Comparison of ENCODE assay signal across 10 cellular contexts in genomic region chr2:223759569-223760430, GRCh38.
DNase-seq lines count a peak whose midpoint lies in the region; ATAC-seq, FAIRE-seq and TF ChIP-seq lines count a peak whose summit lies in the region.
"Had no signal": no experiment of that assay in that cellular context is flagged by ENCODE, and none has a peak within 500 bp of the region (broad histone marks: within the 10 kb centered on the region; RNA-seq: fewer than 3 reads in every experiment).

No MANE protein-coding gene starts in this region.

- CTCF ChIA-PET in CD8-positive, alpha-beta T cell (lab: Charles Lee), result interaction anchor here (1.4 kb wide), 1 partner anchor 211 kb away, joined by 4 read pairs; no protein-coding TSS in a partner anchor
- CTCF ChIA-PET in K562 (lab: Yijun Ruan, JAX; ENCODE audit: low intra/inter-chr PET ratio), result interaction anchor here (0.5 kb wide), 1 partner anchor 101 kb away, joined by 4 read pairs; no protein-coding TSS in a partner anchor

- peak overlapping the region; percentile 88 for H3K27ac Mint-ChIP-seq in CD8-positive, alpha-beta T cell

- H3K36me3 ChIP-seq in CD8-positive, alpha-beta T cell (ENCODE audit: insufficient read depth, low read length), result no peaks in the 10 kb centered on the region
- H3K36me3 ChIP-seq in K562 (ENCODE audit: control insufficient read depth, insufficient read depth, low read length) (no peaks in the 10 kb centered on the region), mesenchymal stem cell (ENCODE audit: control insufficient read depth in 1 of 2, insufficient read depth in 2 of 2, low read depth in 1 of 2, low read length in 2 of 2) (no peaks in the 10 kb centered on the region)

- H3K4me1 ChIP-seq in CD8-positive, alpha-beta T cell (ENCODE audit: insufficient read depth, low read length), result no peaks in the 10 kb centered on the region
- no peaks in the 10 kb centered on the region for H3K4me1 ChIP-seq in K562 (replicated peaks in 1 of 2; ENCODE audit: control insufficient read depth in 2 of 2, insufficient read depth in 2 of 2, low read length in 2 of 2)
- peaks cover 9% of the 10 kb centered on the region for H3K4me1 ChIP-seq in mesenchymal stem cell (ENCODE audit: control insufficient read depth, insufficient read depth, low read depth, low read length)

- no peaks in the 10 kb centered on the region for H3K79me2 ChIP-seq in K562 (ENCODE audit: control insufficient read depth, insufficient read depth, low read length)

- 10% methylated on average over 8 of the region's 8 CpGs for WGBS in K562 (ENCODE audit: insufficient coverage, low coverage, missing lambda C conversion rate)
- 63% methylated on average over 7 of the region's 8 CpGs for WGBS in mesenchymal stem cell

- H4K20me1 ChIP-seq in K562 (replicated peaks; ENCODE audit: control insufficient read depth, insufficient read depth, low read length), result no peaks in the 10 kb centered on the region

- H3K23ac ChIP-seq in mesenchymal stem cell (ENCODE audit: low read length in 2 of 2), result no peak overlapping the region

- H3K79me1 ChIP-seq in mesenchymal stem cell (replicated peaks; ENCODE audit: low read length, poor library complexity, severe bottlenecking), result no peaks in the 10 kb centered on the region

- no peak overlapping the region for H2BK120ac ChIP-seq in mesenchymal stem cell (ENCODE audit: low read depth, low read length)

- H4K8ac ChIP-seq in mesenchymal stem cell (ENCODE audit: low read length), result no peak overlapping the region

- no peak overlapping the region for H3K9ac ChIP-seq in K562 (ENCODE audit: insufficient read depth in 1 of 2, low read depth in 2 of 2, low read length in 2 of 2)
- H3K9ac ChIP-seq in mesenchymal stem cell (ENCODE audit: low read length), result no peak overlapping the region

- H3K27me3 ChIP-seq in CD8-positive, alpha-beta T cell (ENCODE audit: insufficient read depth, low read length), result no peaks in the 10 kb centered on the region
- H3K27me3 ChIP-seq in K562 (ENCODE audit: control insufficient read depth in 2 of 2, insufficient read depth in 2 of 2, low read length in 2 of 2) (no peaks in the 10 kb centered on the region), mesenchymal stem cell (ENCODE audit: control insufficient read depth in 1 of 2, insufficient read depth in 1 of 2, low read length in 2 of 2) (no peaks in the 10 kb centered on the region)

- in situ Hi-C loops in K562 (cut with MboI), result no loop called here
- in situ Hi-C loops in G401 (cut with HindIII; ENCODE audit: low sequenced_read_pairs), result no loop called here

- intact Hi-C loops in CD8-positive, alpha-beta T cell (cut with DNase I, micrococcal nuclease), result loop anchor here in 1 of 2 experiments (5.0 kb wide), 2 partner anchors 183 to 198 kb away; partner anchors contain the start of gene MRPL44
- intact Hi-C loops in K562 (cut with micrococcal nuclease), result no loop called here

- H3K36me3 Mint-ChIP-seq in CD8-positive, alpha-beta T cell, result no peaks in the 10 kb centered on the region

- TF ChIP-seq POLR2A in K562 (conservative IDR thresholded peaks at IDR 0.05), result no peak

- no peak overlapping the region for H4K91ac ChIP-seq in mesenchymal stem cell (ENCODE audit: low read length)

- H3K4me2 ChIP-seq in K562 (ENCODE audit: insufficient read depth, low read length) (no peak overlapping the region), mesenchymal stem cell (ENCODE audit: low read length, poor library complexity, severe bottlenecking) (no peak overlapping the region)

- no peak for ATAC-seq in CD8-positive, alpha-beta T cell
- ATAC-seq in K562, result no peak; the same call in 2 of the 3 replicates

- POLR2A ChIA-PET in CD8-positive, alpha-beta T cell (lab: Charles Lee), result interaction anchor here (0.7 kb wide), 1 partner anchor 16 kb away, joined by 3 read pairs; no protein-coding TSS in a partner anchor
- POLR2A ChIA-PET in K562 (lab: Yijun Ruan, JAX), result no interaction called here

- BruUV-seq in K562 (replicated peaks; lab: Mats Ljungman, UMichigan), result no TSS peak

- no peak for TF ChIP-seq CTCF in CD8-positive, alpha-beta T cell (IDR thresholded peaks at IDR 0.05)
- TF ChIP-seq CTCF in K562 (IDR thresholded peaks at IDR 0.05 in 2 of 3, conservative IDR thresholded peaks at IDR 0.05 in 1 of 3; ENCODE audit: insufficient read depth in 2 of 3, low read depth in 1 of 3, low read length in 3 of 3), result no peak

- H2AFZ ChIP-seq in K562 (ENCODE audit: low read depth, low read length) (no peak overlapping the region), mesenchymal stem cell (ENCODE audit: low read depth, low read length) (no peak overlapping the region)

- no peak overlapping the region for H3K14ac ChIP-seq in mesenchymal stem cell (ENCODE audit: low read length in 2 of 2)

- peaks cover 20% of the 10 kb centered on the region for H3K4me1 Mint-ChIP-seq in CD8-positive, alpha-beta T cell (ENCODE audit: low read depth)

- no peak overlapping the region for H3K4me3 ChIP-seq in CD8-positive, alpha-beta T cell (ENCODE audit: low read depth, low read length)
- H3K4me3 ChIP-seq in K562 (no peak overlapping the region), mesenchymal stem cell (ENCODE audit: insufficient read depth in 1 of 2, low read depth in 1 of 2, low read length in 2 of 2) (no peak overlapping the region)

- no peak overlapping the region for H3K4ac ChIP-seq in mesenchymal stem cell (ENCODE audit: low read depth in 1 of 2, low read length in 2 of 2)

- H3K27ac ChIP-seq in CD8-positive, alpha-beta T cell (ENCODE audit: low read depth, low read length), result peak overlapping the region; percentile 34
- H3K27ac ChIP-seq in K562 (ENCODE audit: extremely low read depth, low read depth, low read length) (no peak overlapping the region), mesenchymal stem cell (ENCODE audit: low read length, poor library complexity, severe bottlenecking) (peak overlapping the region; percentile 61)

- H3K9me1 ChIP-seq in K562 (ENCODE audit: control insufficient read depth, insufficient read depth, low read length), result no peaks in the 10 kb centered on the region

- no peak overlapping the region for H3K4me3 Mint-ChIP-seq in CD8-positive, alpha-beta T cell

- FAIRE-seq in K562 (lab: Jason Lieb, UNC), result no peak

- TF ChIP-seq RAD21 in K562 (CRISPR knock-in tag; conservative IDR thresholded peaks at IDR 0.05 in 1 of 2, IDR thresholded peaks at IDR 0.05 in 1 of 2), result no peak

- H3K9me3 Mint-ChIP-seq in CD8-positive, alpha-beta T cell, result no peaks in the 10 kb centered on the region

- no peak overlapping the region for H2BK12ac ChIP-seq in mesenchymal stem cell (ENCODE audit: low read length in 2 of 2)

- TF ChIP-seq EP300 in K562 (IDR thresholded peaks at IDR 0.05; ENCODE audit: low read length), result no peak

- no peak overlapping the region for H2BK15ac ChIP-seq in mesenchymal stem cell (ENCODE audit: low read depth, poor library complexity, severe bottlenecking)

- peak overlapping the region; percentile 5 for H2BK5ac ChIP-seq in mesenchymal stem cell (ENCODE audit: low read depth, low read length, poor library complexity, severe bottlenecking)

- H3K27me3 Mint-ChIP-seq in CD8-positive, alpha-beta T cell (ENCODE audit: low read depth), result no peaks in the 10 kb centered on the region

- no peak for DNase-seq in CD8-positive, alpha-beta T cell
- DNase-seq in M059J (ENCODE audit: low read depth), result peak; percentile 82
- DNase-seq in K562 (ENCODE audit: extremely low read depth in 1 of 4, low spot score in 3 of 4), result no peak
- DNase-seq in mesenchymal stem cell, result peak; percentile 20
- no peak for DNase-seq in G401 (ENCODE audit: low spot score)
- no peak for DNase-seq in GF-D8 (lab: John Stamatoyannopoulos, UW)
- no peak for DNase-seq in HUDEP-2 (lab: John Stamatoyannopoulos, UW; ENCODE audit: unreplicated experiment in 76 of 76)
- no peak for DNase-seq in NCI-H1694 treated with DMSO at 0.1 percent for 48 hours (lab: John Stamatoyannopoulos, UW)
- DNase-seq: DND-41, NCI-H524 treated with DMSO at 0.1 percent for 48 hours had no signal

- no peak overlapping the region for H2AK5ac ChIP-seq in mesenchymal stem cell (ENCODE audit: low read length, severe bottlenecking)

- H3K9me3 ChIP-seq in CD8-positive, alpha-beta T cell (ENCODE audit: low read length), result no peaks in the 10 kb centered on the region
- H3K9me3 ChIP-seq in K562 (replicated peaks; ENCODE audit: control insufficient read depth, insufficient read depth, low read depth, low read length) (no peaks in the 10 kb centered on the region), mesenchymal stem cell (ENCODE audit: control insufficient read depth, low read length) (no peaks in the 10 kb centered on the region)

- no peak overlapping the region for H3K18ac ChIP-seq in mesenchymal stem cell (ENCODE audit: low read depth in 1 of 2, low read length in 2 of 2)

TF ChIP-seq in K562, 482 proteins besides CTCF, POLR2A, EP300 and RAD21 (continues in another document):
- TF ChIP-seq DEAF1 (CRISPR knock-in tag; IDR thresholded peaks at IDR 0.05) (no peak), YBX1 (IDR thresholded peaks at IDR 0.05) (no peak), CEBPG (CRISPR knock-in tag; IDR thresholded peaks at IDR 0.05) (no peak), CEBPG (tag; conservative IDR thresholded peaks at IDR 0.05 in 1 of 2, IDR thresholded peaks at IDR 0.05 in 1 of 2) (peak in 1 of 2 experiments; percentile 82; a peak in 2 of 4 replicates), PKNOX1 (IDR thresholded peaks at IDR 0.05) (0 out of 2 replicates have a peak, but pooled peaks have one; percentile 11), NFIX (CRISPR knock-in tag; IDR thresholded peaks at IDR 0.05; ENCODE audit: low read depth) (no peak), HDAC8 (tag; IDR thresholded peaks at IDR 0.05) (no peak), ZKSCAN8 (CRISPR knock-in tag; IDR thresholded peaks at IDR 0.05) (no peak), ZNF143 (CRISPR knock-in tag; IDR thresholded peaks at IDR 0.05) (no peak)

Comparison
In these comparisons a context has a peak if more than half of its experiments do, and no peak if none do; other contexts are left out.
1. DNase-seq: peak in M059J (single experiment) and mesenchymal stem cell (single experiment); none in CD8-positive, alpha-beta T cell (0 of 7), K562 (0 of 4), G401 (single experiment), GF-D8 (single experiment), HUDEP-2 (0 of 76) and NCI-H1694 treated with DMSO at 0.1 percent for 48 hours (single experiment).